1 cellular context compared by ENCODE assay signal in the genomic region with DNA sequence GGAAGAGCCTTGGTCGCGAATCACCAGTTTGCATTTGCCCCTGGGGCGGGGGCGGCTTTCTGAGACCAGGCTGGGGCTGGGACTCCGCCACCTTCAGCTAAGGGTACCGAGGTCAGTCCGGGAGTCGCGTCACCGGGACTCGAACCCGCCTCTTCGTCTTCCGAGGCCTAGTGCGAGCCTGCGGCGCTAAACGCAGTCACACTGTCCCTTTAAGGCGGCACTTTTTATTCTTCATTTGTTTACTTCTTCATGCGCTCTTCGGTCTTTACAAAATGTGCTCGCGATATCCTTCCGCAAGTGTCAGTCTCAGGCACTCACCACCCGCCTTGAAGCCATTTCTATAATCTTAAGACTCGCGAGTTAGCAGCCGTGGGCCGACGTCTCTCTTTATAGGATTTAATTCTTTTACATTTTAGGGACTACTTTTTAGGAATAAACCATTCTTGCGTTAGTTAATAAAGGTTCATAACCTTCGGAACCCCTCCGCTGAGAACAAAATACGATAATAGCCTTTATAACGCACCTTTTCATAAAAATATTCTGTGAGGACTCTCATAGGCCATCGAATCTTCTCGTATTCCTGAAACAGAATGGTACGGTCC.
TF ChIP-seq lines count a peak whose summit lies in the region.

No MANE protein-coding gene starts in this region.

TF ChIP-seq in HepG2, 621 proteins besides CTCF, POLR2A, EP300 and RAD21 (continued from another document and continues in another):
- TF ChIP-seq NR2F2 (IDR thresholded peaks at IDR 0.05; ENCODE audit: borderline replicate concordance, low read depth) (peak; percentile 73; the same call in 1 of the 2 replicates), NBN (conservative IDR thresholded peaks at IDR 0.05) (no peak), ZNF780A (CRISPR knock-in tag; IDR thresholded peaks at IDR 0.05) (no peak), DNMT3B (CRISPR knock-in tag; conservative IDR thresholded peaks at IDR 0.05) (no peak), SAP130 (CRISPR knock-in tag; IDR thresholded peaks at IDR 0.05; ENCODE audit: low read depth) (peak; percentile 70), HHEX (CRISPR knock-in tag; IDR thresholded peaks at IDR 0.05) (no peak), ATF1 (CRISPR knock-in tag; IDR thresholded peaks at IDR 0.05) (peak; percentile 89), GATAD2A (CRISPR knock-in tag; IDR thresholded peaks at IDR 0.05) (peak; percentile 78), SYNCRIP (IDR thresholded peaks at IDR 0.05; ENCODE audit: insufficient read depth, low read depth, low read length) (no peak), ZNF350 (CRISPR knock-in tag; IDR thresholded peaks at IDR 0.05; ENCODE audit: borderline replicate concordance, low read depth) (no peak), RCOR2 (CRISPR knock-in tag; IDR thresholded peaks at IDR 0.05) (no peak), ZBTB42 (CRISPR knock-in tag; IDR thresholded peaks at IDR 0.05) (peak; percentile 89), ZNF670 (CRISPR knock-in tag; IDR thresholded peaks at IDR 0.05; ENCODE audit: borderline replicate concordance) (peak; percentile 46; the same call in 1 of the 2 replicates), CBX2 (IDR thresholded peaks at IDR 0.05; ENCODE audit: low read depth, low read length) (no peak), CBX2 (CRISPR knock-in tag; IDR thresholded peaks at IDR 0.05; ENCODE audit: low read depth) (no peak), REPIN1 (CRISPR knock-in tag; IDR thresholded peaks at IDR 0.05; ENCODE audit: borderline replicate concordance, low read depth) (no peak), PCBP1 (IDR thresholded peaks at IDR 0.05; ENCODE audit: borderline replicate concordance, low read depth, low read length) (peak; percentile 83; the same call in 1 of the 2 replicates), GZF1 (CRISPR knock-in tag; IDR thresholded peaks at IDR 0.05) (peak; percentile 3; the same call in 1 of the 2 replicates), MXI1 (IDR thresholded peaks at IDR 0.05; ENCODE audit: borderline replicate concordance, low read depth, low read length) (peak; percentile 19; the same call in 1 of the 3 replicates), ETV6 (CRISPR knock-in tag; conservative IDR thresholded peaks at IDR 0.05) (no peak), ZNF101 (CRISPR knock-in tag; IDR thresholded peaks at IDR 0.05; ENCODE audit: borderline replicate concordance, low read depth) (no peak), NR2F1 (CRISPR knock-in tag; IDR thresholded peaks at IDR 0.05) (peak; percentile 6 to 79; a peak in 2 of 4 replicates), ISL2 (CRISPR knock-in tag; IDR thresholded peaks at IDR 0.05) (peak; percentile 52; the same call in 1 of the 2 replicates)
- TF ChIP-seq, protein P1, sequence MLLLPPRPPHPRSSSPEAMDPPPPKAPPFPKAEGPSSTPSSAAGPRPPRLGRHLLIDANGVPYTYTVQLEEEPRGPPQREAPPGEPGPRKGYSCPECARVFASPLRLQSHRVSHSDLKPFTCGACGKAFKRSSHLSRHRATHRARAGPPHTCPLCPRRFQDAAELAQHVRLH (CRISPR knock-in tag; IDR thresholded peaks at IDR 0.05; ENCODE audit: borderline replicate concordance, low read depth) = 0 out of 2 replicates have a peak, but pooled peaks have one; percentile 40
- TF ChIP-seq, protein P2, sequence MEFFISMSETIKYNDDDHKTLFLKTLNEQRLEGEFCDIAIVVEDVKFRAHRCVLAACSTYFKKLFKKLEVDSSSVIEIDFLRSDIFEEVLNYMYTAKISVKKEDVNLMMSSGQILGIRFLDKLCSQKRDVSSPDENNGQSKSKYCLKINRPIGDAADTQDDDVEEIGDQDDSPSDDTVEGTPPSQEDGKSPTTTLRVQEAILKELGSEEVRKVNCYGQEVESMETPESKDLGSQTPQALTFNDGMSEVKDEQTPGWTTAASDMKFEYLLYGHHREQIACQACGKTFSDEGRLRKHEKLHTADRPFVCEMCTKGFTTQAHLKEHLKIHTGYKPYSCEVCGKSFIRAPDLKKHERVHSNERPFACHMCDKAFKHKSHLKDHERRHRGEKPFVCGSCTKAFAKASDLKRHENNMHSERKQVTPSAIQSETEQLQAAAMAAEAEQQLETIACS (CRISPR knock-in tag; IDR thresholded peaks at IDR 0.05) = no peak
- TF ChIP-seq, protein P3, sequence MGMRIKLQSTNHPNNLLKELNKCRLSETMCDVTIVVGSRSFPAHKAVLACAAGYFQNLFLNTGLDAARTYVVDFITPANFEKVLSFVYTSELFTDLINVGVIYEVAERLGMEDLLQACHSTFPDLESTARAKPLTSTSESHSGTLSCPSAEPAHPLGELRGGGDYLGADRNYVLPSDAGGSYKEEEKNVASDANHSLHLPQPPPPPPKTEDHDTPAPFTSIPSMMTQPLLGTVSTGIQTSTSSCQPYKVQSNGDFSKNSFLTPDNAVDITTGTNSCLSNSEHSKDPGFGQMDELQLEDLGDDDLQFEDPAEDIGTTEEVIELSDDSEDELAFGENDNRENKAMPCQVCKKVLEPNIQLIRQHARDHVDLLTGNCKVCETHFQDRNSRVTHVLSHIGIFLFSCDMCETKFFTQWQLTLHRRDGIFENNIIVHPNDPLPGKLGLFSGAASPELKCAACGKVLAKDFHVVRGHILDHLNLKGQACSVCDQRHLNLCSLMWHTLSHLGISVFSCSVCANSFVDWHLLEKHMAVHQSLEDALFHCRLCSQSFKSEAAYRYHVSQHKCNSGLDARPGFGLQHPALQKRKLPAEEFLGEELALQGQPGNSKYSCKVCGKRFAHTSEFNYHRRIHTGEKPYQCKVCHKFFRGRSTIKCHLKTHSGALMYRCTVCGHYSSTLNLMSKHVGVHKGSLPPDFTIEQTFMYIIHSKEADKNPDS (CRISPR knock-in tag; IDR thresholded peaks at IDR 0.05) = no peak
- TF ChIP-seq, protein P4, sequence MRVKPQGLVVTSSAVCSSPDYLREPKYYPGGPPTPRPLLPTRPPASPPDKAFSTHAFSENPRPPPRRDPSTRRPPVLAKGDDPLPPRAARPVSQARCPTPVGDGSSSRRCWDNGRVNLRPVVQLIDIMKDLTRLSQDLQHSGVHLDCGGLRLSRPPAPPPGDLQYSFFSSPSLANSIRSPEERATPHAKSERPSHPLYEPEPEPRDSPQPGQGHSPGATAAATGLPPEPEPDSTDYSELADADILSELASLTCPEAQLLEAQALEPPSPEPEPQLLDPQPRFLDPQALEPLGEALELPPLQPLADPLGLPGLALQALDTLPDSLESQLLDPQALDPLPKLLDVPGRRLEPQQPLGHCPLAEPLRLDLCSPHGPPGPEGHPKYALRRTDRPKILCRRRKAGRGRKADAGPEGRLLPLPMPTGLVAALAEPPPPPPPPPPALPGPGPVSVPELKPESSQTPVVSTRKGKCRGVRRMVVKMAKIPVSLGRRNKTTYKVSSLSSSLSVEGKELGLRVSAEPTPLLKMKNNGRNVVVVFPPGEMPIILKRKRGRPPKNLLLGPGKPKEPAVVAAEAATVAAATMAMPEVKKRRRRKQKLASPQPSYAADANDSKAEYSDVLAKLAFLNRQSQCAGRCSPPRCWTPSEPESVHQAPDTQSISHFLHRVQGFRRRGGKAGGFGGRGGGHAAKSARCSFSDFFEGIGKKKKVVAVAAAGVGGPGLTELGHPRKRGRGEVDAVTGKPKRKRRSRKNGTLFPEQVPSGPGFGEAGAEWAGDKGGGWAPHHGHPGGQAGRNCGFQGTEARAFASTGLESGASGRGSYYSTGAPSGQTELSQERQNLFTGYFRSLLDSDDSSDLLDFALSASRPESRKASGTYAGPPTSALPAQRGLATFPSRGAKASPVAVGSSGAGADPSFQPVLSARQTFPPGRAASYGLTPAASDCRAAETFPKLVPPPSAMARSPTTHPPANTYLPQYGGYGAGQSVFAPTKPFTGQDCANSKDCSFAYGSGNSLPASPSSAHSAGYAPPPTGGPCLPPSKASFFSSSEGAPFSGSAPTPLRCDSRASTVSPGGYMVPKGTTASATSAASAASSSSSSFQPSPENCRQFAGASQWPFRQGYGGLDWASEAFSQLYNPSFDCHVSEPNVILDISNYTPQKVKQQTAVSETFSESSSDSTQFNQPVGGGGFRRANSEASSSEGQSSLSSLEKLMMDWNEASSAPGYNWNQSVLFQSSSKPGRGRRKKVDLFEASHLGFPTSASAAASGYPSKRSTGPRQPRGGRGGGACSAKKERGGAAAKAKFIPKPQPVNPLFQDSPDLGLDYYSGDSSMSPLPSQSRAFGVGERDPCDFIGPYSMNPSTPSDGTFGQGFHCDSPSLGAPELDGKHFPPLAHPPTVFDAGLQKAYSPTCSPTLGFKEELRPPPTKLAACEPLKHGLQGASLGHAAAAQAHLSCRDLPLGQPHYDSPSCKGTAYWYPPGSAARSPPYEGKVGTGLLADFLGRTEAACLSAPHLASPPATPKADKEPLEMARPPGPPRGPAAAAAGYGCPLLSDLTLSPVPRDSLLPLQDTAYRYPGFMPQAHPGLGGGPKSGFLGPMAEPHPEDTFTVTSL (CRISPR knock-in tag; IDR thresholded peaks at IDR 0.05; ENCODE audit: borderline replicate concordance) = no peak
- TF ChIP-seq, protein P5, sequence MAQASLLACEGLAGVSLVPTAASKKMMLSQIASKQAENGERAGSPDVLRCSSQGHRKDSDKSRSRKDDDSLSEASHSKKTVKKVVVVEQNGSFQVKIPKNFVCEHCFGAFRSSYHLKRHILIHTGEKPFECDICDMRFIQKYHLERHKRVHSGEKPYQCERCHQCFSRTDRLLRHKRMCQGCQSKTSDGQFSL (CRISPR knock-in tag; IDR thresholded peaks at IDR 0.05) = no peak
- TF ChIP-seq, protein P6, sequence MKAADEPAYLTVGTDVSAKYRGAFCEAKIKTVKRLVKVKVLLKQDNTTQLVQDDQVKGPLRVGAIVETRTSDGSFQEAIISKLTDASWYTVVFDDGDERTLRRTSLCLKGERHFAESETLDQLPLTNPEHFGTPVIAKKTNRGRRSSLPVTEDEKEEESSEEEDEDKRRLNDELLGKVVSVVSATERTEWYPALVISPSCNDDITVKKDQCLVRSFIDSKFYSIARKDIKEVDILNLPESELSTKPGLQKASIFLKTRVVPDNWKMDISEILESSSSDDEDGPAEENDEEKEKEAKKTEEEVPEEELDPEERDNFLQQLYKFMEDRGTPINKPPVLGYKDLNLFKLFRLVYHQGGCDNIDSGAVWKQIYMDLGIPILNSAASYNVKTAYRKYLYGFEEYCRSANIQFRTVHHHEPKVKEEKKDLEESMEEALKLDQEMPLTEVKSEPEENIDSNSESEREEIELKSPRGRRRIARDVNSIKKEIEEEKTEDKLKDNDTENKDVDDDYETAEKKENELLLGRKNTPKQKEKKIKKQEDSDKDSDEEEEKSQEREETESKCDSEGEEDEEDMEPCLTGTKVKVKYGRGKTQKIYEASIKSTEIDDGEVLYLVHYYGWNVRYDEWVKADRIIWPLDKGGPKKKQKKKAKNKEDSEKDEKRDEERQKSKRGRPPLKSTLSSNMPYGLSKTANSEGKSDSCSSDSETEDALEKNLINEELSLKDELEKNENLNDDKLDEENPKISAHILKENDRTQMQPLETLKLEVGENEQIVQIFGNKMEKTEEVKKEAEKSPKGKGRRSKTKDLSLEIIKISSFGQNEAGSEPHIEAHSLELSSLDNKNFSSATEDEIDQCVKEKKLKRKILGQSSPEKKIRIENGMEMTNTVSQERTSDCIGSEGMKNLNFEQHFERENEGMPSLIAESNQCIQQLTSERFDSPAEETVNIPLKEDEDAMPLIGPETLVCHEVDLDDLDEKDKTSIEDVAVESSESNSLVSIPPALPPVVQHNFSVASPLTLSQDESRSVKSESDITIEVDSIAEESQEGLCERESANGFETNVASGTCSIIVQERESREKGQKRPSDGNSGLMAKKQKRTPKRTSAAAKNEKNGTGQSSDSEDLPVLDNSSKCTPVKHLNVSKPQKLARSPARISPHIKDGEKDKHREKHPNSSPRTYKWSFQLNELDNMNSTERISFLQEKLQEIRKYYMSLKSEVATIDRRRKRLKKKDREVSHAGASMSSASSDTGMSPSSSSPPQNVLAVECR (CRISPR knock-in tag; IDR thresholded peaks at IDR 0.05; ENCODE audit: borderline replicate concordance) = 0 out of 2 replicates have a peak, but pooled peaks have one; percentile 39
- TF ChIP-seq, protein P7, sequence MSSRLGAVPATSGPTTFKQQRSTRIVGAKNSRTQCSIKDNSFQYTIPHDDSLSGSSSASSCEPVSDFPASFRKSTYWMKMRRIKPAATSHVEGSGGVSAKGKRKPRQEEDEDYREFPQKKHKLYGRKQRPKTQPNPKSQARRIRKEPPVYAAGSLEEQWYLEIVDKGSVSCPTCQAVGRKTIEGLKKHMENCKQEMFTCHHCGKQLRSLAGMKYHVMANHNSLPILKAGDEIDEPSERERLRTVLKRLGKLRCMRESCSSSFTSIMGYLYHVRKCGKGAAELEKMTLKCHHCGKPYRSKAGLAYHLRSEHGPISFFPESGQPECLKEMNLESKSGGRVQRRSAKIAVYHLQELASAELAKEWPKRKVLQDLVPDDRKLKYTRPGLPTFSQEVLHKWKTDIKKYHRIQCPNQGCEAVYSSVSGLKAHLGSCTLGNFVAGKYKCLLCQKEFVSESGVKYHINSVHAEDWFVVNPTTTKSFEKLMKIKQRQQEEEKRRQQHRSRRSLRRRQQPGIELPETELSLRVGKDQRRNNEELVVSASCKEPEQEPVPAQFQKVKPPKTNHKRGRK (CRISPR knock-in tag; IDR thresholded peaks at IDR 0.05) = no peak
- TF ChIP-seq, protein P8, sequence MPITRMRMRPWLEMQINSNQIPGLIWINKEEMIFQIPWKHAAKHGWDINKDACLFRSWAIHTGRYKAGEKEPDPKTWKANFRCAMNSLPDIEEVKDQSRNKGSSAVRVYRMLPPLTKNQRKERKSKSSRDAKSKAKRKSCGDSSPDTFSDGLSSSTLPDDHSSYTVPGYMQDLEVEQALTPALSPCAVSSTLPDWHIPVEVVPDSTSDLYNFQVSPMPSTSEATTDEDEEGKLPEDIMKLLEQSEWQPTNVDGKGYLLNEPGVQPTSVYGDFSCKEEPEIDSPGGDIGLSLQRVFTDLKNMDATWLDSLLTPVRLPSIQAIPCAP (CRISPR knock-in tag; IDR thresholded peaks at IDR 0.05; ENCODE audit: low read depth) = no peak
- TF ChIP-seq, protein P9, sequence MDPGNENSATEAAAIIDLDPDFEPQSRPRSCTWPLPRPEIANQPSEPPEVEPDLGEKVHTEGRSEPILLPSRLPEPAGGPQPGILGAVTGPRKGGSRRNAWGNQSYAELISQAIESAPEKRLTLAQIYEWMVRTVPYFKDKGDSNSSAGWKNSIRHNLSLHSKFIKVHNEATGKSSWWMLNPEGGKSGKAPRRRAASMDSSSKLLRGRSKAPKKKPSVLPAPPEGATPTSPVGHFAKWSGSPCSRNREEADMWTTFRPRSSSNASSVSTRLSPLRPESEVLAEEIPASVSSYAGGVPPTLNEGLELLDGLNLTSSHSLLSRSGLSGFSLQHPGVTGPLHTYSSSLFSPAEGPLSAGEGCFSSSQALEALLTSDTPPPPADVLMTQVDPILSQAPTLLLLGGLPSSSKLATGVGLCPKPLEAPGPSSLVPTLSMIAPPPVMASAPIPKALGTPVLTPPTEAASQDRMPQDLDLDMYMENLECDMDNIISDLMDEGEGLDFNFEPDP (CRISPR knock-in tag; conservative IDR thresholded peaks at IDR 0.05) = 0 out of 2 replicates have a peak, but pooled peaks have one; percentile 36
- TF ChIP-seq, protein P10, sequence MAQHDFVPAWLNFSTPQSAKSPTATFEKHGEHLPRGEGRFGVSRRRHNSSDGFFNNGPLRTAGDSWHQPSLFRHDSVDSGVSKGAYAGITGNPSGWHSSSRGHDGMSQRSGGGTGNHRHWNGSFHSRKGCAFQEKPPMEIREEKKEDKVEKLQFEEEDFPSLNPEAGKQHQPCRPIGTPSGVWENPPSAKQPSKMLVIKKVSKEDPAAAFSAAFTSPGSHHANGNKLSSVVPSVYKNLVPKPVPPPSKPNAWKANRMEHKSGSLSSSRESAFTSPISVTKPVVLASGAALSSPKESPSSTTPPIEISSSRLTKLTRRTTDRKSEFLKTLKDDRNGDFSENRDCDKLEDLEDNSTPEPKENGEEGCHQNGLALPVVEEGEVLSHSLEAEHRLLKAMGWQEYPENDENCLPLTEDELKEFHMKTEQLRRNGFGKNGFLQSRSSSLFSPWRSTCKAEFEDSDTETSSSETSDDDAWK (CRISPR knock-in tag; IDR thresholded peaks at IDR 0.05) = no peak
